8 cellular contexts compared by ENCODE assay signal in genomic region chrX:132480581-132481203, GRCh38. TPM values are rescaled to one million over a fixed set of nuclear protein-coding genes. Genes with fewer than 3 reads are reported as not detected.
A peak's percentile ranks its signal among the peaks of the same experiment; 100 is the strongest.
DNase-seq lines count a peak whose midpoint lies in the region; ATAC-seq and TF ChIP-seq lines count a peak whose summit lies in the region.

No MANE protein-coding gene starts in this region.

- DNase-seq in EH (ENCODE audit: low read depth) (peak; percentile 67), astrocyte of the hippocampus (ENCODE audit: low read depth, low spot score) (peak; percentile 36), kidney tubule cell (ENCODE audit: low spot score) (peak; percentile 44), cerebellum (ENCODE audit: low spot score) (no peak)
- peak; percentile 2 for DNase-seq in stimulated activated CD8-positive, alpha-beta memory T cell treated with anti-CD3 and anti-CD28 coated beads, Interleukin-4, amount 100 ng/mL, for 24 hours (ENCODE audit: low read depth)

- TF ChIP-seq POLR2A in Raji (IDR thresholded peaks at IDR 0.05; ENCODE audit: insufficient read depth, low read depth, low read length), result peak; percentile 31; the same call in 1 of the 2 replicates

- ATAC-seq in GM19468 (IDR thresholded peaks at IDR 0.05; ENCODE audit: extremely low read depth, unreplicated experiment), result peak; percentile 92
- peak; percentile 85 for ATAC-seq in HG03521 (IDR thresholded peaks at IDR 0.05; ENCODE audit: unreplicated experiment)

RNA-seq across cellular contexts. Expression of gene MBNL3, which starts 8.1 kb away (rescaled TPM):
- total RNA-seq in cerebellum, result 6.5 TPM
